Comparison of ENCODE assay signal across 9 cellular contexts in genomic region chr10:68957654-68958053, GRCh38. TPM values are rescaled to one million over a fixed set of nuclear protein-coding genes. Genes with fewer than 3 reads are reported as not detected.
DNase-seq lines count a peak whose midpoint lies in the region; ATAC-seq, FAIRE-seq and TF ChIP-seq lines count a peak whose summit lies in the region.
"Had no signal": no experiment of that assay in that cellular context is flagged by ENCODE, and none has a peak within 500 bp of the region (broad histone marks: within the 10 kb centered on the region; RNA-seq: fewer than 3 reads in every experiment).

No MANE protein-coding gene starts in this region.

- no peak for TF ChIP-seq POLR2A in IMR-90 (IDR thresholded peaks at IDR 0.05; ENCODE audit: low read depth, low read length)

- no peak for FAIRE-seq in bronchial epithelial cell (lab: Jason Lieb, UNC)

- CTCF ChIA-PET in IMR-90 (lab: Yijun Ruan, JAX), result no interaction called here

- TF ChIP-seq RAD21 in IMR-90 (IDR thresholded peaks at IDR 0.05; ENCODE audit: low read length), result no peak

- no peak overlapping the region for H2BK5ac ChIP-seq in IMR-90 (ENCODE audit: low read depth, low read length, poor library complexity, severe bottlenecking)

- no peak overlapping the region for H2BK120ac ChIP-seq in IMR-90 (ENCODE audit: low read depth, low read length)

- H2AK5ac ChIP-seq in IMR-90 (ENCODE audit: low read depth, low read length), result no peak overlapping the region

- H4K8ac ChIP-seq in IMR-90 (ENCODE audit: low read depth in 2 of 2, low read length in 2 of 2), result no peak overlapping the region

- H3K4ac ChIP-seq in IMR-90 (ENCODE audit: low read depth, low read length), result no peak overlapping the region

- dilution Hi-C loops in IMR-90 (cut with HindIII; ENCODE audit: low sequenced_read_pairs, unreplicated experiment), result no loop called here

- no peak for TF ChIP-seq CTCF in BE2C (IDR thresholded peaks at IDR 0.05; ENCODE audit: low read depth, low read length)
- TF ChIP-seq CTCF in IMR-90 (conservative IDR thresholded peaks at IDR 0.05; ENCODE audit: low read depth, low read length), result no peak
- no peak for TF ChIP-seq CTCF in bronchial epithelial cell (IDR thresholded peaks at IDR 0.05; ENCODE audit: insufficient read depth, low read length, severe bottlenecking)

- H3K36me3 ChIP-seq in BE2C (peaks cover 56% of the 10 kb centered on the region), IMR-90 (ENCODE audit: control insufficient read depth, insufficient read depth, low read length) (peaks cover 7% of the 10 kb centered on the region), bronchial epithelial cell (ENCODE audit: control insufficient read depth, insufficient read depth, low read length) (peaks cover 3% of the 10 kb centered on the region), mucosa of stomach (ENCODE audit: control insufficient read depth, insufficient read depth, low read length) (no peaks in the 10 kb centered on the region)

- no peak overlapping the region for H3K18ac ChIP-seq in IMR-90 (ENCODE audit: low read depth, low read length)

- intact Hi-C loops in IMR-90 (cut with micrococcal nuclease), result no loop called here

- no peak for DNase-seq in BE2C
- DNase-seq in IMR-90, result no peak
- no peak for DNase-seq in bronchial epithelial cell (ENCODE audit: low read depth)
- no peak for DNase-seq in medulla oblongata (ENCODE audit: extremely low spot score)
- no peak for DNase-seq in SW 1271 (lab: John Stamatoyannopoulos, UW)
- DNase-seq in nucleus accumbens (lab: John Stamatoyannopoulos, UW), result no peak
- DNase-seq: NCI-H1436 treated with DMSO at 0.1 percent for 48 hours had no signal

- in situ Hi-C loops in IMR-90 (cut with MboI; ENCODE audit: low sequenced_read_pairs), result no loop called here

- no peak overlapping the region; the same call in 1 of the 2 replicates for H3K23ac ChIP-seq in IMR-90 (ENCODE audit: low read depth, low read length)

- H3K9ac ChIP-seq in IMR-90 (ENCODE audit: low read depth, low read length) (peak overlapping the region; percentile 1; the same call in 1 of the 2 replicates), mucosa of stomach (ENCODE audit: low read length) (peak overlapping the region; percentile 54)

- H2BK15ac ChIP-seq in IMR-90 (ENCODE audit: low read depth, low read length), result no peak overlapping the region

- BruUV-seq in IMR-90 (replicated peaks; lab: Mats Ljungman, UMichigan), result no TSS peak

- peak overlapping the region; percentile 83 for H3K4me2 ChIP-seq in IMR-90 (ENCODE audit: low read depth, low read length)

- no peak overlapping the region for H2BK20ac ChIP-seq in IMR-90 (ENCODE audit: low read depth, low read length)

- WGBS in IMR-90 (ENCODE audit: extremely low coverage in 2 of 2, insufficient read length in 1 of 2), 2 experiments, result 90% methylated on average over 2 of the region's 3 CpGs; no CpG with 5 or more reads in 1 of the 2 experiments

- H3K4me3 ChIP-seq in BE2C (ENCODE audit: low read depth, low read length) (peak overlapping the region; percentile 96), IMR-90 (ENCODE audit: insufficient read depth, low read depth, low read length) (peak overlapping the region; percentile 68; the same call in 1 of the 2 replicates), bronchial epithelial cell (ENCODE audit: low read depth, low read length) (peak overlapping the region; percentile 100), mucosa of stomach (ENCODE audit: low read length) (peak overlapping the region; percentile 47)

- H3K79me1 ChIP-seq in IMR-90 (ENCODE audit: low read depth in 1 of 2, low read length in 2 of 2), result peaks cover 6 to 36% of the 10 kb centered on the region in 2 experiments

- H3K56ac ChIP-seq in IMR-90 (ENCODE audit: extremely low read depth, insufficient read depth, low read length), result no peak overlapping the region

- no peaks in the 10 kb centered on the region for H3K27me3 ChIP-seq in BE2C
- no peaks in the 10 kb centered on the region for H3K27me3 ChIP-seq in IMR-90 (ENCODE audit: control insufficient read depth, insufficient read depth, low read length)
- H3K27me3 ChIP-seq in bronchial epithelial cell (ENCODE audit: control insufficient read depth, insufficient read depth, low read length), result no peaks in the 10 kb centered on the region
- H3K27me3 ChIP-seq in mucosa of stomach (ENCODE audit: control insufficient read depth, insufficient read depth, low read length), result no peaks in the 10 kb centered on the region

- POLR2A ChIA-PET in IMR-90 (lab: Charles Lee; ENCODE audit: unreplicated experiment), result no interaction called here

- H4K20me1 ChIP-seq in IMR-90 (ENCODE audit: insufficient read depth, low read length), result peaks cover 40% of the 10 kb centered on the region

- H3K9me3 ChIP-seq in BE2C, result no peaks in the 10 kb centered on the region
- no peaks in the 10 kb centered on the region for H3K9me3 ChIP-seq in IMR-90 (ENCODE audit: control insufficient read depth, insufficient read depth, low read length)
- H3K9me3 ChIP-seq in mucosa of stomach (ENCODE audit: control insufficient read depth, low read length), result no peaks in the 10 kb centered on the region

- H3K14ac ChIP-seq in IMR-90 (replicated peaks; ENCODE audit: low read depth, low read length), result peak overlapping the region; percentile 23; the same call in 1 of the 2 replicates

- no peak overlapping the region for H4K5ac ChIP-seq in IMR-90 (ENCODE audit: low read depth, low read length)

- no peaks in the 10 kb centered on the region for H3K4me1 ChIP-seq in BE2C
- H3K4me1 ChIP-seq in IMR-90 (ENCODE audit: control insufficient read depth, insufficient read depth, low read length), result peaks cover 3% of the 10 kb centered on the region
- H3K4me1 ChIP-seq in mucosa of stomach (ENCODE audit: control insufficient read depth, insufficient read depth, low read length), result peaks cover 7% of the 10 kb centered on the region

- ATAC-seq in IMR-90 (ENCODE audit: low read depth) (no peak), GM21423 (IDR thresholded peaks at IDR 0.05; ENCODE audit: unreplicated experiment) (no peak)

- no peak overlapping the region for H3K27ac ChIP-seq in IMR-90 (ENCODE audit: insufficient read depth, low read length)

- no peak overlapping the region for H4K91ac ChIP-seq in IMR-90 (ENCODE audit: insufficient read depth, low read depth, low read length)

- no peak overlapping the region for H2AFZ ChIP-seq in IMR-90 (replicated peaks; ENCODE audit: low read length, poor library complexity)

- H3K9me1 ChIP-seq in IMR-90 (ENCODE audit: insufficient read depth, low read length), result no peaks in the 10 kb centered on the region

- no peak overlapping the region for H2AK9ac ChIP-seq in IMR-90 (replicated peaks; ENCODE audit: low read depth, low read length, poor library complexity)

TF ChIP-seq in IMR-90, 13 proteins besides CTCF, POLR2A, EP300 and RAD21 (continues in another document):
- TF ChIP-seq USF2 (IDR thresholded peaks at IDR 0.05; ENCODE audit: low read depth, low read length), result no peak
- TF ChIP-seq NFE2L2 (IDR thresholded peaks at IDR 0.05; ENCODE audit: low read depth, low read length), result no peak
- no peak for TF ChIP-seq SMC3 (IDR thresholded peaks at IDR 0.05; ENCODE audit: low read depth, low read length)
- no peak for TF ChIP-seq FOS (IDR thresholded peaks at IDR 0.05; ENCODE audit: low read depth, low read length)
- no peak for TF ChIP-seq CEBPB (IDR thresholded peaks at IDR 0.05; ENCODE audit: low read depth, low read length)
- TF ChIP-seq ELK1 (IDR thresholded peaks at IDR 0.05; ENCODE audit: borderline replicate concordance, low read depth, low read length), result no peak
- TF ChIP-seq MAFK (IDR thresholded peaks at IDR 0.05; ENCODE audit: low read depth, low read length), result no peak
- TF ChIP-seq MAZ (IDR thresholded peaks at IDR 0.05; ENCODE audit: borderline replicate concordance, low read depth, low read length), result no peak
- TF ChIP-seq RCOR1 (IDR thresholded peaks at IDR 0.05; ENCODE audit: insufficient replicate concordance, low read length), result no peak
- TF ChIP-seq CHD1 (IDR thresholded peaks at IDR 0.05; ENCODE audit: low read depth, low read length), result no peak
- no peak for TF ChIP-seq MXI1 (IDR thresholded peaks at IDR 0.05; ENCODE audit: borderline replicate concordance, low read depth, low read length)
- TF ChIP-seq BHLHE40 (IDR thresholded peaks at IDR 0.05; ENCODE audit: low read depth, low read length), result no peak

RNA-seq across cellular contexts. Expression of gene DDX21, which starts 1.7 kb away (rescaled TPM):
- polyA plus RNA-seq in BE2C (2012; ENCODE audit: insufficient read depth, insufficient read length, low read depth), result 97.6 TPM
- 73.7 and 109 TPM in 2 replicates for total RNA-seq in IMR-90 (2012; rRNA removed)
- 33.9 and 43.2 TPM in 2 replicates for polyA plus RNA-seq in IMR-90 (2012; rRNA removed)
- polyA plus RNA-seq in IMR-90 (2012; cell fraction: cytosol; rRNA removed), result 4.3 and 8.3 TPM in 2 replicates
- polyA plus RNA-seq in IMR-90 (2012; cell fraction: nucleus; rRNA removed; ENCODE audit: low replicate concordance), result 2.5 and 21.2 TPM in 2 replicates
- total RNA-seq in bronchial epithelial cell, result 148 and 193 TPM in 2 replicates

RNA-seq across cellular contexts. Expression of gene KIFBP, which starts 30.9 kb away (rescaled TPM):
- 14.1 TPM for polyA plus RNA-seq in BE2C (2012; ENCODE audit: insufficient read depth, insufficient read length, low read depth)
- total RNA-seq in IMR-90 (2012; rRNA removed), result 51.3 and 67.2 TPM in 2 replicates
- polyA plus RNA-seq in IMR-90 (2012; rRNA removed), result 29.6 and 30.6 TPM in 2 replicates
- polyA plus RNA-seq in IMR-90 (2012; cell fraction: cytosol; rRNA removed), result 13.5 and 22.6 TPM in 2 replicates
- 10.2 and 28.6 TPM in 2 replicates for polyA plus RNA-seq in IMR-90 (2012; cell fraction: nucleus; rRNA removed; ENCODE audit: low replicate concordance)
- total RNA-seq in bronchial epithelial cell, result 11.8 and 18.6 TPM in 2 replicates

RNA-seq across cellular contexts. Expression of gene DDX50, which starts 56.5 kb away (rescaled TPM):
- polyA plus RNA-seq in BE2C (2012; ENCODE audit: insufficient read depth, insufficient read length, low read depth), result 34.4 TPM
- 55.7 and 74.2 TPM in 2 replicates for total RNA-seq in IMR-90 (2012; rRNA removed)
- polyA plus RNA-seq in IMR-90 (2012; rRNA removed), result 31.1 and 32.5 TPM in 2 replicates
- polyA plus RNA-seq in IMR-90 (2012; cell fraction: cytosol; rRNA removed), result 8.7 and 14.3 TPM in 2 replicates
- 4.1 and 23.9 TPM in 2 replicates for polyA plus RNA-seq in IMR-90 (2012; cell fraction: nucleus; rRNA removed; ENCODE audit: low replicate concordance)
- total RNA-seq in bronchial epithelial cell, result 47.9 and 73.7 TPM in 2 replicates

Comparison
In these comparisons a context has a peak if more than half of its experiments do, and no peak if none do; other contexts are left out.
1. H3K4me3 ChIP-seq: peak in every context shown above with its lines; median percentile 100 in bronchial epithelial cell; 96 in BE2C; 68 in IMR-90; 47 in mucosa of stomach.